Comparison of ENCODE assay signal across 23 cellular contexts in the genomic region with DNA sequence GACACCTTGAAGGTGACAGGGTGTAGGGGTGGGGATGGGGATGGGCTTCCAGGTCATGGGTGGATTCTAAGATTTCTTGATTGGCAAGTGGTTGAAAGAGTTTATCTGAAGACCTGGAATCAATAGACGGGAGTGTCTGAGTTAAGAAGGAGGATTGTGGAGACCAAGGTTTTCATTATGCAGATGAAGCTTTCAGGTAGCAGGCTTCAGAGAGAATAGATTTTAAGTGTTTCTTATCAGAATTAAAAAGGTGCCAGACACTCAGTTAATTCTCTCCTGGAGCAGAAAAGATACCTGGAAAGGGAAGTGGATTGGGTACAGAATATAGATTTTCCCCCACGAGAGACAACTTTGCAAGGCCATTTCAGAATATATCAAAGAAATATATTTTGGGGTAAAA.
"Had no signal": no experiment of that assay in that cellular context is flagged by ENCODE, and none has a peak within 500 bp of the region (broad histone marks: within the 10 kb centered on the region; RNA-seq: fewer than 3 reads in every experiment).

No MANE protein-coding gene starts in this region.

- H3K27me3 Mint-ChIP-seq: naive thymus-derived CD4-positive, alpha-beta T cell had no signal

- ATAC-seq: esophagus mucosa; gastrocnemius medialis; heart right ventricle; left cardiac atrium; left lung; left ventricle myocardium superior; lower lobe of right lung; naive thymus-derived CD4-positive, alpha-beta T cell had no signal

- DNase-seq: dermis blood vessel endothelial cell; dorsolateral prefrontal cortex; effector CD4-positive, alpha-beta T cell; effector memory CD4-positive, alpha-beta T cell; erythroblast; esophagus squamous epithelium; foreskin fibroblast; foreskin melanocyte; gastrocnemius medialis; glutamatergic neuron; head of caudate nucleus; heart right ventricle; hippocampal formation; left cardiac atrium; left lung; left ventricle myocardium superior; lower lobe of right lung; mesenchymal stem cell; midbrain; naive thymus-derived CD4-positive, alpha-beta T cell had no signal

- H3K27me3 ChIP-seq: esophagus squamous epithelium, gastrocnemius medialis, heart right ventricle, left lung had no signal

- H3K27ac Mint-ChIP-seq: naive thymus-derived CD4-positive, alpha-beta T cell had no signal

- H3K4me3 Mint-ChIP-seq: naive thymus-derived CD4-positive, alpha-beta T cell had no signal

- H3K36me3 Mint-ChIP-seq: naive thymus-derived CD4-positive, alpha-beta T cell had no signal

- H3K4me1 ChIP-seq: esophagus squamous epithelium, gastrocnemius medialis, left lung, lower lobe of right lung had no signal

- H3K4me3 ChIP-seq: coronary artery, dorsolateral prefrontal cortex, esophagus squamous epithelium, gastrocnemius medialis, heart right ventricle, left lung, lower lobe of right lung had no signal

- H3K4me1 Mint-ChIP-seq: naive thymus-derived CD4-positive, alpha-beta T cell had no signal

- H3K9me3 ChIP-seq: esophagus squamous epithelium, gastrocnemius medialis, heart right ventricle, left lung, lower lobe of right lung had no signal

- H3K27ac ChIP-seq: coronary artery, dorsolateral prefrontal cortex, epithelial cell of prostate, esophagus squamous epithelium, gastrocnemius medialis, heart right ventricle, left lung, lower lobe of right lung had no signal

- H3K36me3 ChIP-seq: esophagus squamous epithelium, gastrocnemius medialis, heart right ventricle, left lung, lower lobe of right lung had no signal
